In the genomic region with DNA sequence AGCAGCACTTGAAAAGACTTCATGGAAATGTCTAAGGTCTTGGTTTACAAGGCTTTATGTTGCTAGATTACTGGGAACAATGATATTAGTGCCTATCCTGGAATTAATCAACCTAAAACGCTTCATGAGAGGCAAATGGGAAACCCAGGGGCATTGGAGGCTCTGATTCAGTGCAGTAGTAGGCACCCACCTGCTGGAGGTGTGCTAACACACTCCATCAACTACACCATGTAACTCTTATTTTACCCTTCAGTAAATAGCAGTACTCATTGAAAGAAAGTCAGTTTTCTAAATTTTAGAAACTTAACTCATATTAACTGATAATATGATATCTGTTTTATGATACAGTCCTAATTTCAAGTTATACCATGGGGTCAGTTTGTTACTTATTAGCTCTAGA, we compare ENCODE assay signal across 20 cellular contexts.
DNase-seq lines count a peak whose midpoint lies in the region; ATAC-seq and TF ChIP-seq lines count a peak whose summit lies in the region.
"Had no signal": no experiment of that assay in that cellular context is flagged by ENCODE, and none has a peak within 500 bp of the region (broad histone marks: within the 10 kb centered on the region; RNA-seq: fewer than 3 reads in every experiment).

No MANE protein-coding gene starts in this region.

- peak; percentile 14 for TF ChIP-seq CTCF in GM12864 (IDR thresholded peaks at IDR 0.05; ENCODE audit: low read depth, low read length, missing control alignments)
- peak; percentile 36 for TF ChIP-seq CTCF in Loucy (conservative IDR thresholded peaks at IDR 0.05; ENCODE audit: low read length)
- TF ChIP-seq CTCF in epithelial cell of esophagus (IDR thresholded peaks at IDR 0.05; ENCODE audit: insufficient read depth, low read depth, low read length, missing control alignments), result peak; percentile 23

- H3K9me3 ChIP-seq in Loucy (ENCODE audit: insufficient read depth, low read depth, low read length), result no peaks in the 10 kb centered on the region
- H3K9me3 ChIP-seq: BLaER1, colonic mucosa, HAP-1, MG63, psoas muscle, transverse colon had no signal

- H3K4me3 ChIP-seq in GM12864 (ENCODE audit: low read depth, low read length) (no peak overlapping the region), Loucy (ENCODE audit: low read length, poor library complexity, severe bottlenecking) (no peak overlapping the region), epithelial cell of esophagus (ENCODE audit: low read length) (no peak overlapping the region)
- H3K4me3 ChIP-seq: BLaER1, colonic mucosa, HAP-1, MG63, psoas muscle, transverse colon had no signal

- no peaks in the 10 kb centered on the region for H3K36me3 ChIP-seq in Loucy (ENCODE audit: insufficient read depth, low read length)
- H3K36me3 ChIP-seq: BLaER1, colonic mucosa, HAP-1, MG63, transverse colon had no signal

- H2AFZ ChIP-seq in Loucy (ENCODE audit: low read length), result no peak overlapping the region

- no peak overlapping the region for H3K4me2 ChIP-seq in Loucy (ENCODE audit: low read depth, low read length, poor library complexity, severe bottlenecking)
- H3K4me2 ChIP-seq: BLaER1 had no signal

- no peaks in the 10 kb centered on the region for H3K9me2 ChIP-seq in Loucy (replicated peaks; ENCODE audit: low read depth, low read length)

- no peaks in the 10 kb centered on the region for H3K79me2 ChIP-seq in Loucy (ENCODE audit: insufficient read depth, low read length)

- DNase-seq in GM12864 (ENCODE audit: low read depth) (no peak), epithelial cell of esophagus (ENCODE audit: low read depth) (no peak), NCI-H1105 treated with DMSO at 0.1 percent for 48 hours (lab: John Stamatoyannopoulos, UW) (no peak), NCI-H446 (lab: John Stamatoyannopoulos, UW) (no peak)
- DNase-seq in activated CD8-positive, alpha-beta memory T cell treated with anti-CD3 and anti-CD28 coated beads, Interleukin-2, amount 50 U/mL, for 48 hours, result no peak
- DNase-seq: activated naive CD4-positive, alpha-beta T cell treated with anti-CD3 and anti-CD28 coated beads, Interleukin-2, amount 50 U/mL, for 16 hours; colonic mucosa; DMS 273 treated with DMSO at 0.1 percent for 48 hours; erythroblast; left ventricle myocardium superior; MG63; NCI-H2081; NK-92 treated with Interleukin-12 subunit alpha and Interleukin-12 subunit beta, amount 100 ng/mL, for 24 hours; psoas muscle; transverse colon had no signal

- no peaks in the 10 kb centered on the region for H4K20me1 ChIP-seq in Loucy (ENCODE audit: insufficient read depth, low read length, poor library complexity, severe bottlenecking)
- H4K20me1 ChIP-seq: BLaER1 had no signal

- no peaks in the 10 kb centered on the region for H3K4me1 ChIP-seq in Loucy (ENCODE audit: insufficient read depth, low read length, poor library complexity, severe bottlenecking)
- H3K4me1 ChIP-seq: BLaER1, colonic mucosa, HAP-1, psoas muscle had no signal

- H3F3A ChIP-seq in Loucy (ENCODE audit: low read depth), result no peaks in the 10 kb centered on the region

- no peaks in the 10 kb centered on the region for H3K27me3 ChIP-seq in Loucy (ENCODE audit: insufficient read depth, low read length, poor library complexity, severe bottlenecking)
- H3K27me3 ChIP-seq: BLaER1, colonic mucosa, MG63, transverse colon had no signal

- peak; percentile 52 for ATAC-seq in GM19023 (IDR thresholded peaks at IDR 0.05; ENCODE audit: unreplicated experiment)
- ATAC-seq: left ventricle myocardium superior, psoas muscle, Right ventricle myocardium inferior had no signal

- no peak overlapping the region for H3K9ac ChIP-seq in Loucy (ENCODE audit: low read depth, low read length, poor library complexity, severe bottlenecking)
- H3K9ac ChIP-seq: BLaER1 had no signal
